Comparison of ENCODE assay signal across 18 cellular contexts in genomic region chr20:6081236-6081635, GRCh38. TPM values are rescaled to one million over a fixed set of nuclear protein-coding genes. Genes with fewer than 3 reads are reported as not detected.
DNase-seq lines count a peak whose midpoint lies in the region; ATAC-seq, FAIRE-seq and TF ChIP-seq lines count a peak whose summit lies in the region.
"Had no signal": no experiment of that assay in that cellular context is flagged by ENCODE, and none has a peak within 500 bp of the region (broad histone marks: within the 10 kb centered on the region; RNA-seq: fewer than 3 reads in every experiment).

No MANE protein-coding gene starts in this region.

- no peaks in the 10 kb centered on the region for H3K9me3 ChIP-seq in A549
- no peaks in the 10 kb centered on the region for H3K9me3 ChIP-seq in GM23248 (ENCODE audit: low read depth)
- no peaks in the 10 kb centered on the region for H3K9me3 ChIP-seq in adipocyte (ENCODE audit: control insufficient read depth, low read length)
- H3K9me3 ChIP-seq: colonic mucosa, stomach had no signal

- H3K27me3 ChIP-seq in GM23248 (replicated peaks; ENCODE audit: insufficient read depth): no peaks in the 10 kb centered on the region
- no peaks in the 10 kb centered on the region for H3K27me3 ChIP-seq in adipocyte (replicated peaks; ENCODE audit: control insufficient read depth, insufficient read depth, low read length)
- H3K27me3 ChIP-seq: colonic mucosa, stomach had no signal

- FAIRE-seq in A549 (lab: Jason Lieb, UNC): no peak

- TF ChIP-seq RAD21 in A549 (conservative IDR thresholded peaks at IDR 0.05 in 1 of 2, IDR thresholded peaks at IDR 0.05 in 1 of 2): no peak

- TF ChIP-seq EP300 in A549 (IDR thresholded peaks at IDR 0.05): no peak

- CTCF ChIA-PET in A549 (lab: Yijun Ruan, JAX): interaction anchor here (0.9 to 4.8 kb wide), 2 partner anchors 552 to 556 kb away, joined by 3 to 40 read pairs; no protein-coding TSS in a partner anchor

- H2AFZ ChIP-seq in GM23248: no peak overlapping the region

- H3K27ac ChIP-seq in A549 (no peak overlapping the region), GM23248 (no peak overlapping the region)
- H3K27ac ChIP-seq: colonic mucosa, stomach had no signal

- no peaks in the 10 kb centered on the region for H3F3A ChIP-seq in GM23248 (ENCODE audit: insufficient read depth)

- H3K4me2 ChIP-seq in A549 (no peak overlapping the region), GM23248 (ENCODE audit: unreplicated experiment) (no peak overlapping the region)

- TF ChIP-seq POLR2A in A549 (IDR thresholded peaks at IDR 0.05; ENCODE audit: low read length): no peak

- no peaks in the 10 kb centered on the region for H3K36me3 ChIP-seq in GM23248 (ENCODE audit: low read depth)
- no peaks in the 10 kb centered on the region for H3K36me3 ChIP-seq in adipocyte (ENCODE audit: control insufficient read depth, insufficient read depth, low read length, severe bottlenecking)

- in situ Hi-C loops in GM23248 (cut with MboI): loop anchor here (25.0 kb wide), 1 partner anchor 269 kb away; no protein-coding TSS in a partner anchor

- DNase-seq in A549 (ENCODE audit: low read depth in 1 of 2, low spot score in 1 of 2) (no peak), GM23248 (peak; percentile 85), adipocyte (ENCODE audit: low read depth) (peak; percentile 14), fibroblast of the conjunctiva (ENCODE audit: low read depth) (peak; percentile 42), KG1 (lab: John Stamatoyannopoulos, UW) (no peak), T-helper 2 cell (no peak), HuH-7.5 (ENCODE audit: low spot score) (no peak)
- no peak for DNase-seq in central memory CD4-positive, alpha-beta T cell
- DNase-seq: activated CD4-positive, alpha-beta T cell treated with anti-CD3 and anti-CD28 coated beads, Interleukin-2, amount 10 ng/mL, durations not matched to agents 24 days and 14 days; activated T-cell treated with anti-CD3 and anti-CD28 coated beads, Interleukin-2, amount 50 U/mL, for 1 hour; colonic mucosa; H9; Karpas-422; NCI-H187; NCI-H524 treated with DMSO at 0.1 percent for 48 hours; stomach; T1000 had no signal

- 62% methylated on average over 2 of the region's 2 CpGs for WGBS in A549 (ENCODE audit: missing lambda C conversion rate)
- WGBS in GM23248 (ENCODE audit: low coverage in 1 of 2, low lambda C conversion rate in 2 of 2, missing lambda C conversion rate in 2 of 2), 2 experiments: 4 to 16% methylated on average over 2 of the region's 2 CpGs

- no peak for ATAC-seq in A549

- H3K9me2 ChIP-seq in GM23248 (ENCODE audit: insufficient read depth): no peaks in the 10 kb centered on the region

- H4K20me1 ChIP-seq in GM23248 (ENCODE audit: insufficient read depth): no peaks in the 10 kb centered on the region

- H3K9ac ChIP-seq in GM23248 (no peak overlapping the region), adipocyte (ENCODE audit: low read length) (no peak overlapping the region)

- TF ChIP-seq CTCF in A549 (IDR thresholded peaks at IDR 0.05): no peak

- POLR2A ChIA-PET in A549 (lab: Yijun Ruan, JAX): no interaction called here

- H3K79me2 ChIP-seq in GM23248 (ENCODE audit: insufficient read depth): no peaks in the 10 kb centered on the region

- H3K4me1 ChIP-seq in A549 (no peaks in the 10 kb centered on the region), GM23248 (ENCODE audit: insufficient read depth) (peaks cover 10% of the 10 kb centered on the region), adipocyte (ENCODE audit: control insufficient read depth, insufficient read depth, low read length) (peaks cover 14% of the 10 kb centered on the region)
- H3K4me1 ChIP-seq: colonic mucosa had no signal

- H3K4me3 ChIP-seq in A549: no peak overlapping the region
- no peak overlapping the region for H3K4me3 ChIP-seq in GM23248
- H3K4me3 ChIP-seq in adipocyte (ENCODE audit: low read length): no peak overlapping the region
- H3K4me3 ChIP-seq: colonic mucosa, stomach had no signal

TF ChIP-seq in A549, 52 proteins besides CTCF, POLR2A, EP300 and RAD21:
- TF ChIP-seq FOSL2 (IDR thresholded peaks at IDR 0.05) (no peak), FOSL2 (CRISPR knock-in tag; IDR thresholded peaks at IDR 0.05) (0 out of 2 replicates have a peak, but pooled peaks have one; percentile 13), CBX8 (IDR thresholded peaks at IDR 0.05) (no peak)

RNA-seq across cellular contexts. Expression of gene LRRN4, which starts 27.4 kb away (rescaled TPM):
- polyA plus RNA-seq in A549 (2011; rRNA removed): 0.03 TPM in 1 of 2 replicates, not detected in the other
- polyA plus RNA-seq in A549 (2012; cell fraction: cytosol; rRNA removed): 0.04 and 0.06 TPM in 2 replicates
- 0.18 and 0.20 TPM in 2 replicates for polyA plus RNA-seq in A549 (2012; cell fraction: nucleus; rRNA removed)
- 0.04 TPM in 2 of 3 replicates, not detected in the other for polyA plus RNA-seq in A549 (2017; fragmentation: RNase III; extraction: RNeasy Plus Mini Kit Qiagen cat#74134 plus additional on column Dnase treatment)
- not detected in 2 replicates for polyA minus RNA-seq in A549 (2011; rRNA and poly(A)+ RNA removed)
- total RNA-seq in GM23248 (2014; rRNA removed; shearing (Covaris generic)): not detected in 2 replicates
- not detected in 2 replicates for polyA plus RNA-seq in GM23248 (2016; fragmentation: Nextera tagmentation; extraction: Ambion mirVana)
- total RNA-seq: activated CD4-positive, alpha-beta T cell treated with anti-CD3 and anti-CD28 coated beads, Interleukin-2, amount 10 ng/mL, durations not matched to agents 24 days and 14 days; colonic mucosa; osteocyte had no signal

RNA-seq across cellular contexts. Expression of gene FERMT1, which starts 41.6 kb away (rescaled TPM):
- 19.1 and 22.5 TPM in 2 replicates for polyA plus RNA-seq in A549 (2011; rRNA removed)
- polyA plus RNA-seq in A549 (2012; cell fraction: cytosol; rRNA removed): 7.8 and 9.7 TPM in 2 replicates
- polyA plus RNA-seq in A549 (2012; cell fraction: nucleus; rRNA removed): 6.7 and 8.5 TPM in 2 replicates
- polyA plus RNA-seq in A549 (2017; fragmentation: RNase III; extraction: RNeasy Plus Mini Kit Qiagen cat#74134 plus additional on column Dnase treatment): 12.7 to 16.4 TPM (median 13.4 TPM) in 3 replicates
- 11.2 and 15.5 TPM in 2 replicates for polyA minus RNA-seq in A549 (2011; rRNA and poly(A)+ RNA removed)
- 4.1 and 4.2 TPM in 2 replicates for total RNA-seq in GM23248 (2014; rRNA removed; shearing (Covaris generic))
- 1.2 and 2.1 TPM in 2 replicates for polyA plus RNA-seq in GM23248 (2016; fragmentation: Nextera tagmentation; extraction: Ambion mirVana)

Comparison
In these comparisons a context has a peak if more than half of its experiments do, and no peak if none do; other contexts are left out.
1. DNase-seq: peak in GM23248 (single experiment), adipocyte (single experiment) and fibroblast of the conjunctiva (single experiment); none in A549 (0 of 2), KG1 (single experiment), central memory CD4-positive, alpha-beta T cell (single experiment), T-helper 2 cell (0 of 5) and HuH-7.5 (single experiment).